Comparison of ENCODE assay signal across 2 cellular contexts in genomic region chr3:13654330-13655073, GRCh38.
TF ChIP-seq lines count a peak whose summit lies in the region.

No MANE protein-coding gene starts in this region.

TF ChIP-seq in IMR-90, 13 proteins besides CTCF, POLR2A, EP300 and RAD21:
- TF ChIP-seq CHD1 (IDR thresholded peaks at IDR 0.05; ENCODE audit: low read depth, low read length) (no peak), SMC3 (IDR thresholded peaks at IDR 0.05; ENCODE audit: low read depth, low read length) (no peak), MAFK (IDR thresholded peaks at IDR 0.05; ENCODE audit: low read depth, low read length) (no peak), RCOR1 (IDR thresholded peaks at IDR 0.05; ENCODE audit: insufficient replicate concordance, low read length) (no peak), BHLHE40 (IDR thresholded peaks at IDR 0.05; ENCODE audit: low read depth, low read length) (no peak), USF2 (IDR thresholded peaks at IDR 0.05; ENCODE audit: low read depth, low read length) (no peak)

TF ChIP-seq in H1, 55 proteins besides CTCF, POLR2A, EP300 and RAD21:
- no peak for TF ChIP-seq KDM4A (IDR thresholded peaks at IDR 0.05; ENCODE audit: low read depth, low read length, severe bottlenecking)
- no peak for TF ChIP-seq CHD2 (IDR thresholded peaks at IDR 0.05; ENCODE audit: low read length)
- no peak for TF ChIP-seq EGR1 (IDR thresholded peaks at IDR 0.05; ENCODE audit: borderline replicate concordance, low read depth, low read length)
- TF ChIP-seq HDAC2 (IDR thresholded peaks at IDR 0.05; ENCODE audit: borderline replicate concordance in 1 of 2, low read depth in 2 of 2, low read length in 2 of 2): no peak
- no peak for TF ChIP-seq HDAC6 (IDR thresholded peaks at IDR 0.05; ENCODE audit: low read depth, low read length)
- no peak for TF ChIP-seq SIX5 (IDR thresholded peaks at IDR 0.05; ENCODE audit: low read depth, low read length)
- no peak for TF ChIP-seq SP2 (IDR thresholded peaks at IDR 0.05; ENCODE audit: low read length)
- TF ChIP-seq MAFK (IDR thresholded peaks at IDR 0.05; ENCODE audit: low read depth, low read length): no peak
- TF ChIP-seq CHD1 (IDR thresholded peaks at IDR 0.05; ENCODE audit: low read depth, low read length): no peak
- no peak for TF ChIP-seq TBP (IDR thresholded peaks at IDR 0.05; ENCODE audit: low read depth, low read length)
- no peak for TF ChIP-seq JUND (IDR thresholded peaks at IDR 0.05; ENCODE audit: low read length)
- no peak for TF ChIP-seq GTF2F1 (IDR thresholded peaks at IDR 0.05; ENCODE audit: borderline replicate concordance, low read depth, low read length)
- no peak for TF ChIP-seq NANOG (IDR thresholded peaks at IDR 0.05; ENCODE audit: insufficient read depth, low read depth, low read length, poor library complexity, severe bottlenecking)
- TF ChIP-seq JUN (IDR thresholded peaks at IDR 0.05; ENCODE audit: low read depth, low read length): no peak
- no peak for TF ChIP-seq ZNF274 (IDR thresholded peaks at IDR 0.05; ENCODE audit: borderline replicate concordance, extremely low read depth, low read length)
- no peak for TF ChIP-seq POU5F1 (IDR thresholded peaks at IDR 0.05; ENCODE audit: low read depth, low read length)
- no peak for TF ChIP-seq CBX8 (IDR thresholded peaks at IDR 0.05; ENCODE audit: borderline replicate concordance, low read depth, low read length)
- no peak for TF ChIP-seq SAP30 (IDR thresholded peaks at IDR 0.05; ENCODE audit: insufficient read depth, insufficient replicate concordance, low read length)
